Comparison of ENCODE assay signal across 14 cellular contexts in genomic region chr1:115748396-115749130, GRCh38. TPM values are rescaled to one million over a fixed set of nuclear protein-coding genes. Genes with fewer than 3 reads are reported as not detected.
DNase-seq lines count a peak whose midpoint lies in the region; ATAC-seq and TF ChIP-seq lines count a peak whose summit lies in the region.
"Had no signal": no experiment of that assay in that cellular context is flagged by ENCODE, and none has a peak within 500 bp of the region (broad histone marks: within the 10 kb centered on the region; RNA-seq: fewer than 3 reads in every experiment).

No MANE protein-coding gene starts in this region.

- WGBS in lung, 2 donors, result 39 to 78% methylated on average over 5 of the region's 5 CpGs

- intact Hi-C loops in left ventricle myocardium inferior (cut with micrococcal nuclease) (no loop called here), cardiac septum (cut with DNase I) (no loop called here)

- DNase-seq in left ventricle myocardium inferior, result no peak
- DNase-seq in cardiac septum (ENCODE audit: low spot score), result no peak
- DNase-seq in cardiac fibroblast (ENCODE audit: low read depth in 2 of 2), result peak; percentile 46 to 56
- no peak for DNase-seq in lung (ENCODE audit: low spot score)
- DNase-seq in G401 (ENCODE audit: low spot score), result no peak
- no peak for DNase-seq in putamen (ENCODE audit: low spot score)
- DNase-seq in AML-193 (lab: John Stamatoyannopoulos, UW), result no peak
- DNase-seq: GF-D8 had no signal

- in situ Hi-C loops in G401 (cut with HindIII; ENCODE audit: low sequenced_read_pairs), result no loop called here

- peaks cover 10% of the 10 kb centered on the region for H3K36me3 ChIP-seq in left ventricle myocardium inferior
- no peaks in the 10 kb centered on the region for H3K36me3 ChIP-seq in lung (ENCODE audit: control insufficient read depth in 2 of 2, insufficient read depth in 2 of 2, low read length in 2 of 2)

- H3K4me3 ChIP-seq in left ventricle myocardium inferior, result no peak overlapping the region
- no peak overlapping the region for H3K4me3 ChIP-seq in cardiac fibroblast (replicated peaks in 1 of 2; ENCODE audit: low read depth in 2 of 2, low read length in 2 of 2)
- H3K4me3 ChIP-seq in lung, result no peak overlapping the region
- H3K4me3 ChIP-seq: SK-N-MC had no signal

- peaks cover 77% of the 10 kb centered on the region for H3K4me1 ChIP-seq in left ventricle myocardium inferior
- peaks cover 0 to 36% of the 10 kb centered on the region in 2 donors for H3K4me1 ChIP-seq in lung (ENCODE audit: control insufficient read depth in 2 of 2, insufficient read depth in 2 of 2, low read length in 2 of 2)

- H3K9me3 ChIP-seq in left ventricle myocardium inferior (replicated peaks), result no peaks in the 10 kb centered on the region
- peaks cover 0 to 3% of the 10 kb centered on the region in 2 donors for H3K9me3 ChIP-seq in lung (ENCODE audit: control insufficient read depth in 2 of 2, insufficient read depth in 1 of 2, low read length in 1 of 2)

- peak overlapping the region; percentile 18 for H3K27ac ChIP-seq in left ventricle myocardium inferior (replicated peaks)
- H3K27ac ChIP-seq in lung (ENCODE audit: low read depth in 1 of 2, low read length in 1 of 2), result peak overlapping the region; percentile 24 to 49
- H3K27ac ChIP-seq: SK-N-MC had no signal

- TF ChIP-seq CTCF in left ventricle myocardium inferior (IDR thresholded peaks at IDR 0.05; ENCODE audit: borderline replicate concordance) (no peak), cardiac fibroblast (IDR thresholded peaks at IDR 0.05; ENCODE audit: low read depth, low read length) (no peak), lung (IDR thresholded peaks at IDR 0.05; ENCODE audit: control extremely low read depth, extremely low read depth) (no peak)

- no peak for ATAC-seq in lung (ENCODE audit: insufficient read depth, low FRiP score)
- ATAC-seq in GM18868 (IDR thresholded peaks at IDR 0.05; ENCODE audit: unreplicated experiment), result no peak
- ATAC-seq: activated CD4-positive, CD25-positive, alpha-beta regulatory T cell treated with anti-CD3 and anti-CD28 coated beads, Interleukin-2, amount 50 U/mL, for 24 hours had no signal

- no peaks in the 10 kb centered on the region for H3K27me3 ChIP-seq in left ventricle myocardium inferior (ENCODE audit: low read depth)
- H3K27me3 ChIP-seq in lung (ENCODE audit: control insufficient read depth, insufficient read depth), result no peaks in the 10 kb centered on the region

RNA-seq across cellular contexts. Expression of gene CASQ2, which starts 20.0 kb away (rescaled TPM):
- total RNA-seq in left ventricle myocardium inferior, result 1,110 TPM
- 1,254 TPM for total RNA-seq in cardiac septum
- total RNA-seq in lung, result 1 to 10 TPM; 1.0 to 3.4 TPM
- polyA plus RNA-seq in lung, result 1 to 10 TPM in 1 of 2 donors, under 1 TPM in 1; 0.50 to 1.9 TPM
- total RNA-seq in G401 (2014; rRNA removed; shearing (Covaris generic)), result not detected in 2 replicates
- total RNA-seq: activated T-helper 1 cell treated with anti-CD3 and anti-CD28 coated beads, Interleukin-12 subunit alpha, Interleukin-12 subunit beta, Interleukin-2, Interleukin-4 antibody, amounts not matched to agents 30 ng/mL and 10 ng/mL and 1 ng/mL, durations not matched to agents 14 hours and 24 hours and 36 hours; glomerular endothelial cell had no signal
- polyA plus RNA-seq: AG04450 had no signal

Comparison
In these comparisons a context has a peak if more than half of its experiments do, and no peak if none do; other contexts are left out.
1. DNase-seq: peak in cardiac fibroblast (2 of 2); none in left ventricle myocardium inferior (single experiment), cardiac septum (single experiment), lung (single experiment), G401 (single experiment), putamen (single experiment) and AML-193 (0 of 2).
2. RNA of gene CASQ2, which starts 20.0 kb away (total RNA-seq): 1,254 TPM in cardiac septum (single experiment) and 1,110 TPM in left ventricle myocardium inferior (single experiment); 1.0 to 3.4 TPM in lung and not detected in G401; every median in the first group is over 100 times any median in the second.